8 cellular contexts compared by ENCODE assay signal in the genomic region with DNA sequence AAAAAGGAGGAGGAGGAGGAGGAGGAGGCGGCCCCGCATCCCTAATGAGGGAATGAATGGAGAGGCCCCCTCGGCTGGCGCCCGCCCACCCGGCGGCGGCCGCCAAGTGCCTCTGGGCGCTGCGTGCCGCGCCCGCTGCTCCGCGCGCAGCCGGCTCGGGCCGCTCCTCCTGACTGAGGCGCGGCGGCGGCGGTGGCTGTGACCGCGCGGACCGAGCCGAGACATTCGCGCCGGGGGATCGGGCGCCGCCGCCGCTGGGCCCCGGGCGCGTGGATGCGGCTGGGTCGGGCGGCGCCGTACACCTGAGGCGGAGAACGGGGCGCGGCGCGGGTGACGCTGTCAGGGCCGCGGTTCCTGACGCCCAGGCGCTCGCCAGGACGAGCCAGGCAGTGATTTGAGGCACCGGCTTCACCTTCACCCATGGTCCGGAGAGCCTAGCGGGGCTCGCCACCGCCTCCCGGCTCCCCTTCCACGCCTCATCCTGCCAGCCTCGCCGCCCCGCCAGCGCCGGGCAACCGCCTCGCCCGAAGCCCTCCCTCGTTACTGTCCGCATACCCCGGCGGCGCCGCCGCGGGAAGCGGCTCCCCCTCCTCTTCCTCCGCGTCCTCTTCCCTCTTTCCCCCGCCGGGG. TPM values are rescaled to one million over a fixed set of nuclear protein-coding genes. Genes with fewer than 3 reads are reported as not detected.
DNase-seq lines count a peak whose midpoint lies in the region; ATAC-seq lines count a peak whose summit lies in the region.

Gene MARK1 (plus strand): TSS at position 88 of the 630 bp plus-strand sequence. CDS start 687 bp downstream, outside the sequence.

- no peak within 1 kb of the TSS for H3K27ac Mint-ChIP-seq in activated naive CD4-positive, alpha-beta T cell treated with anti-CD3 and anti-CD28 coated beads, Interleukin-2, amount 50 U/mL, for 24 hours
- H3K27ac Mint-ChIP-seq in activated naive CD8-positive, alpha-beta T cell = no peak within 1 kb of the TSS

- peak; percentile 56 for ATAC-seq in HG02588 (IDR thresholded peaks at IDR 0.05; ENCODE audit: unreplicated experiment)
- peak; percentile 95 for ATAC-seq in Right ventricle myocardium inferior

- peaks cover 4% of the 10 kb centered on the region for H3K36me3 Mint-ChIP-seq in activated naive CD4-positive, alpha-beta T cell treated with anti-CD3 and anti-CD28 coated beads, Interleukin-2, amount 50 U/mL, for 24 hours
- no peaks in the 10 kb centered on the region for H3K36me3 Mint-ChIP-seq in activated naive CD8-positive, alpha-beta T cell

- DNase-seq in activated naive CD4-positive, alpha-beta T cell treated with Interleukin-2 at 50 U/mL for 16 hours = no peak
- DNase-seq in NCI-H2171 (lab: John Stamatoyannopoulos, UW) = peak; percentile 68
- peak; percentile 89 for DNase-seq in Right ventricle myocardium inferior (ENCODE audit: missing footprints)
- DNase-seq in nucleus accumbens (lab: John Stamatoyannopoulos, UW) = peak in 46 of 56 donors; percentile 9 to 78 (median 50)
- no peak for DNase-seq in central memory CD4-positive, alpha-beta T cell

- H3K9me3 Mint-ChIP-seq in activated naive CD4-positive, alpha-beta T cell treated with anti-CD3 and anti-CD28 coated beads, Interleukin-2, amount 50 U/mL, for 24 hours = peaks cover under 1% of the 10 kb centered on the region
- H3K9me3 Mint-ChIP-seq in activated naive CD8-positive, alpha-beta T cell (ENCODE audit: low read depth) = no peaks in the 10 kb centered on the region

- intact Hi-C loops in Right ventricle myocardium inferior (cut with DNase I) = loop anchor here (5.0 to 10.0 kb wide), 3 partner anchors 217 to 313 kb away; partner anchors contain the start of genes MTARC2 and RAB3GAP2

- peaks cover 57% of the 10 kb centered on the region for H3K27me3 Mint-ChIP-seq in activated naive CD4-positive, alpha-beta T cell treated with anti-CD3 and anti-CD28 coated beads, Interleukin-2, amount 50 U/mL, for 24 hours
- peaks cover 59% of the 10 kb centered on the region for H3K27me3 Mint-ChIP-seq in activated naive CD8-positive, alpha-beta T cell

- peaks cover 21% of the 10 kb centered on the region for H3K4me1 Mint-ChIP-seq in activated naive CD4-positive, alpha-beta T cell treated with anti-CD3 and anti-CD28 coated beads, Interleukin-2, amount 50 U/mL, for 24 hours
- peaks cover 8% of the 10 kb centered on the region for H3K4me1 Mint-ChIP-seq in activated naive CD8-positive, alpha-beta T cell (ENCODE audit: low read depth)

- H3K4me3 Mint-ChIP-seq in activated naive CD4-positive, alpha-beta T cell treated with anti-CD3 and anti-CD28 coated beads, Interleukin-2, amount 50 U/mL, for 24 hours = peak within 1 kb of the TSS; percentile 83
- H3K4me3 Mint-ChIP-seq in activated naive CD8-positive, alpha-beta T cell = peak within 1 kb of the TSS; percentile 90

RNA-seq across cellular contexts. Expression of gene MARK1, which starts in this region (rescaled TPM):
- total RNA-seq in Right ventricle myocardium inferior = 17.3 TPM

Comparison
In these comparisons a context has a peak if more than half of its experiments do, and no peak if none do; other contexts are left out.
1. DNase-seq: peak in NCI-H2171 (single experiment), Right ventricle myocardium inferior (single experiment) and nucleus accumbens (46 of 56); none in activated naive CD4-positive, alpha-beta T cell treated with Interleukin-2 at 50 U/mL for 16 hours (single experiment) and central memory CD4-positive, alpha-beta T cell (single experiment).